23 cellular contexts compared by ENCODE assay signal in the genomic region with DNA sequence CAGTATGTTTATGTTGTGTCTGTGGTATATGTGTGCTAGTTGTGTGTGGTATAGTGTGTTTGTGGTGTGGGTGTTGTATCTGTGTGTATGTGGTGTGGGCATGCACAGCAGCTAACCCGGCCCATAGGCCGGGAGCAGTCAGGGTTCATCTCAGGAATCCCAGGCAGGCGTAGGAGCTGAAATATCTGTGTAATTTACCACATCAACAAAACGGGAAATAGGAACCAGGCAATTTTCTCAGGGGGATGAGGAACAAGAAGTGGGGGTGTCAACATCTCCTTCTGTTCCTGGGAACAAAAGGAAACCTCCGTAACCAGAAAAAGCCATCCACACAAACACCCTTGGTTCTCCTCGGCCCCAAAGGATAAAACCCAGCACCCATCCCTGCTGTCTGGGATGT. TPM values are rescaled to one million over a fixed set of nuclear protein-coding genes. Genes with fewer than 3 reads are reported as not detected.
A peak's percentile ranks its signal among the peaks of the same experiment; 100 is the strongest.
DNase-seq lines count a peak whose midpoint lies in the region; ATAC-seq and TF ChIP-seq lines count a peak whose summit lies in the region.
"Had no signal": no experiment of that assay in that cellular context is flagged by ENCODE, and none has a peak within 500 bp of the region (broad histone marks: within the 10 kb centered on the region; RNA-seq: fewer than 3 reads in every experiment).

No MANE protein-coding gene starts in this region.

- peaks cover 21 to 35% (median 33%) of the 10 kb centered on the region in 10 experiments for H3K4me1 ChIP-seq in BLaER1 treated with 17β-estradiol and CSF1 and Interleukin-3, amounts not matched to agents 10 nM and 100 nM
- H3K4me1 ChIP-seq in IMR-90 (ENCODE audit: control insufficient read depth, insufficient read depth, low read length) (peaks cover 13% of the 10 kb centered on the region), trophoblast cell (ENCODE audit: control insufficient read depth in 1 of 2, insufficient read depth in 2 of 2, low read length in 2 of 2) (peaks cover 38 to 40% of the 10 kb centered on the region in 2 experiments)

- H3K36me3 ChIP-seq in BLaER1 treated with 17β-estradiol and CSF1 and Interleukin-3, amounts not matched to agents 10 nM and 100 nM, result no peaks in the 10 kb centered on the region
- H3K36me3 ChIP-seq in IMR-90 (ENCODE audit: control insufficient read depth, insufficient read depth, low read length) (no peaks in the 10 kb centered on the region), trophoblast cell (ENCODE audit: control insufficient read depth in 1 of 2, insufficient read depth in 2 of 2, low read length in 2 of 2) (peaks cover 0 to 2% of the 10 kb centered on the region in 2 experiments)

- H4K5ac ChIP-seq in IMR-90 (ENCODE audit: low read depth, low read length), result no peak overlapping the region

- peaks cover 20% of the 10 kb centered on the region for H3K9me1 ChIP-seq in IMR-90 (ENCODE audit: insufficient read depth, low read length)

- no peaks in the 10 kb centered on the region for H3K27me3 ChIP-seq in BLaER1 treated with 17β-estradiol and CSF1 and Interleukin-3, amounts not matched to agents 10 nM and 100 nM
- peaks cover 17% of the 10 kb centered on the region for H3K27me3 ChIP-seq in IMR-90 (ENCODE audit: control insufficient read depth, insufficient read depth, low read length)
- no peaks in the 10 kb centered on the region for H3K27me3 ChIP-seq in trophoblast cell (ENCODE audit: insufficient read depth, low read length)

- in situ Hi-C loops in IMR-90 (cut with MboI; ENCODE audit: low sequenced_read_pairs), result loop anchor here (25.0 kb wide), 1 partner anchor 871 kb away; no protein-coding TSS in a partner anchor

- H2BK5ac ChIP-seq in IMR-90 (ENCODE audit: low read depth, low read length, poor library complexity, severe bottlenecking), result peak overlapping the region; percentile 56
- no peak overlapping the region for H2BK5ac ChIP-seq in trophoblast cell (ENCODE audit: low read depth, low read length, poor library complexity)

- no peak overlapping the region for H2BK120ac ChIP-seq in IMR-90 (ENCODE audit: low read depth, low read length)
- H2BK120ac ChIP-seq in trophoblast cell (ENCODE audit: insufficient read depth, low read length, poor library complexity), result no peak overlapping the region

- no peak for ATAC-seq in IMR-90 (ENCODE audit: low read depth)
- no peak for ATAC-seq in GM18861 (IDR thresholded peaks at IDR 0.05; ENCODE audit: unreplicated experiment)
- ATAC-seq: SK-N-SH treated with all-trans-retinoic acid at 6 μM for 48 hours had no signal

- H3K23ac ChIP-seq in IMR-90 (ENCODE audit: low read depth, low read length) (no peak overlapping the region), trophoblast cell (ENCODE audit: low read length) (no peak overlapping the region)

- H2AK5ac ChIP-seq in IMR-90 (ENCODE audit: low read depth, low read length) (peak overlapping the region; percentile 93; the same call in 1 of the 2 replicates), trophoblast cell (ENCODE audit: low read length) (no peak overlapping the region)

- BruUV-seq in IMR-90 (replicated peaks; lab: Mats Ljungman, UMichigan), result no TSS peak

- H2BK12ac ChIP-seq in trophoblast cell (ENCODE audit: low read length), result no peak overlapping the region

- H2BK20ac ChIP-seq in IMR-90 (ENCODE audit: low read depth, low read length), result peak overlapping the region; percentile 18

- no peak overlapping the region for H4K12ac ChIP-seq in trophoblast cell (ENCODE audit: low read depth, low read length)

- peak overlapping the region in 1 of 11 experiments; percentile 52; a peak in 1 of 22 replicates for H3K9ac ChIP-seq in BLaER1 treated with 17β-estradiol and CSF1 and Interleukin-3, amounts not matched to agents 10 nM and 100 nM
- H3K9ac ChIP-seq in IMR-90 (ENCODE audit: low read depth, low read length) (no peak overlapping the region), trophoblast cell (ENCODE audit: low read length) (no peak overlapping the region)

- H3K4ac ChIP-seq in IMR-90 (ENCODE audit: low read depth, low read length) (no peak overlapping the region; the same call in 1 of the 2 replicates), trophoblast cell (ENCODE audit: low read depth, low read length) (no peak overlapping the region)

- H2BK15ac ChIP-seq in IMR-90 (ENCODE audit: low read depth, low read length), result no peak overlapping the region

- CTCF ChIA-PET in IMR-90 (lab: Yijun Ruan, JAX), result no interaction called here
- CTCF ChIA-PET in RWPE1 (lab: Yijun Ruan, JAX), result no interaction called here

- intact Hi-C loops in IMR-90 (cut with micrococcal nuclease), result no loop called here

- H4K91ac ChIP-seq in IMR-90 (ENCODE audit: insufficient read depth, low read depth, low read length) (no peak overlapping the region), trophoblast cell (ENCODE audit: low read depth, low read length) (peak overlapping the region; percentile 63)

- H3K18ac ChIP-seq in IMR-90 (ENCODE audit: low read depth, low read length) (no peak overlapping the region), trophoblast cell (ENCODE audit: low read length) (no peak overlapping the region)

- no peaks in the 10 kb centered on the region for H3K79me1 ChIP-seq in IMR-90 (ENCODE audit: low read depth in 1 of 2, low read length in 2 of 2)
- H3K79me1 ChIP-seq in trophoblast cell (ENCODE audit: low read length), result peaks cover 38% of the 10 kb centered on the region

- 0 out of 2 replicates have a peak overlapping the region, but pooled peaks have one; percentile 13 for H3K14ac ChIP-seq in IMR-90 (replicated peaks; ENCODE audit: low read depth, low read length)
- H3K14ac ChIP-seq in trophoblast cell (ENCODE audit: low read length), result peak overlapping the region; percentile 11

- DNase-seq in IMR-90 (no peak), RWPE1 (ENCODE audit: low spot score) (no peak), trophoblast cell (no peak)
- no peak for DNase-seq in activated naive CD4-positive, alpha-beta T cell (lab: John Stamatoyannopoulos, UW)
- no peak for DNase-seq in effector CD4-positive, alpha-beta T cell
- DNase-seq: ACHN; C1 segment of cervical spinal cord; Calu3; CD8-positive, alpha-beta memory T cell; DMS153; GDM1; GOT3; Karpas-422; NCI-H1048; NCI-H1436 treated with DMSO at 0.1 percent for 48 hours; NCI-H2029 treated with DMSO at 0.1 percent for 48 hours; NCI-H2171; NCI-H524 treated with DMSO at 0.1 percent for 48 hours; T-helper 1 cell had no signal

- H3K4me3 ChIP-seq in BLaER1 treated with 17β-estradiol and CSF1 and Interleukin-3, amounts not matched to agents 10 nM and 100 nM, result no peak overlapping the region
- H3K4me3 ChIP-seq in IMR-90 (ENCODE audit: insufficient read depth, low read depth, low read length), result no peak overlapping the region
- no peak overlapping the region for H3K4me3 ChIP-seq in trophoblast cell (ENCODE audit: low read depth, low read length)

- no CpG with 5 or more reads among the region's 6 CpGs for WGBS in IMR-90 (ENCODE audit: extremely low coverage in 2 of 2, insufficient read length in 1 of 2), 2 experiments
- WGBS in trophoblast cell (ENCODE audit: extremely low coverage, insufficient coverage, insufficient read length), result no CpG with 5 or more reads among the region's 6 CpGs

- POLR2A ChIA-PET in IMR-90 (lab: Charles Lee; ENCODE audit: unreplicated experiment), result no interaction called here
- POLR2A ChIA-PET in RWPE1 (lab: Yijun Ruan, JAX; ENCODE audit: low non-redundant PET), result no interaction called here

- H3K79me2 ChIP-seq in trophoblast cell (ENCODE audit: control insufficient read depth, insufficient read depth, low read length, poor library complexity), result peaks cover 6% of the 10 kb centered on the region

- no peak overlapping the region for H2AK9ac ChIP-seq in IMR-90 (replicated peaks; ENCODE audit: low read depth, low read length, poor library complexity)

- no peak for TF ChIP-seq RAD21 in IMR-90 (IDR thresholded peaks at IDR 0.05; ENCODE audit: low read length)

- H3K27ac ChIP-seq in BLaER1 treated with 17β-estradiol and CSF1 and Interleukin-3, amounts not matched to agents 10 nM and 100 nM, result peak overlapping the region in 7 of 11 experiments; percentile 1 to 46 (median 24); a peak in 7 of 22 replicates
- H3K27ac ChIP-seq in IMR-90 (ENCODE audit: insufficient read depth, low read length), result no peak overlapping the region
- H3K27ac ChIP-seq in RWPE1, result peak overlapping the region; percentile 61
- no peak overlapping the region for H3K27ac ChIP-seq in trophoblast cell (ENCODE audit: low read depth, low read length)

- H4K8ac ChIP-seq in IMR-90 (ENCODE audit: low read depth in 2 of 2, low read length in 2 of 2), result no peak overlapping the region; a peak in 1 of 4 replicates
- no peak overlapping the region for H4K8ac ChIP-seq in trophoblast cell (ENCODE audit: low read depth, low read length)

- no peak for TF ChIP-seq CTCF in IMR-90 (conservative IDR thresholded peaks at IDR 0.05; ENCODE audit: low read depth, low read length)
- TF ChIP-seq CTCF in RWPE1 (conservative IDR thresholded peaks at IDR 0.05; ENCODE audit: low read depth), result no peak

- H3K4me2 ChIP-seq in BLaER1 treated with 17β-estradiol and CSF1 and Interleukin-3, amounts not matched to agents 10 nM and 100 nM, result peak overlapping the region; percentile 60 to 81 (median 78)
- H3K4me2 ChIP-seq in IMR-90 (ENCODE audit: low read depth, low read length) (no peak overlapping the region), trophoblast cell (ENCODE audit: low read length) (no peak overlapping the region)

- H3K56ac ChIP-seq in IMR-90 (ENCODE audit: extremely low read depth, insufficient read depth, low read length), result no peak overlapping the region

- dilution Hi-C loops in IMR-90 (cut with HindIII; ENCODE audit: low sequenced_read_pairs, unreplicated experiment), result no loop called here

- H3K9me3 ChIP-seq in BLaER1 treated with 17β-estradiol and CSF1 and Interleukin-3, amounts not matched to agents 10 nM and 100 nM (replicated peaks in 1 of 11), result no peaks in the 10 kb centered on the region
- H3K9me3 ChIP-seq in IMR-90 (ENCODE audit: control insufficient read depth, insufficient read depth, low read length), result no peaks in the 10 kb centered on the region
- peaks cover 2% of the 10 kb centered on the region for H3K9me3 ChIP-seq in trophoblast cell (ENCODE audit: insufficient read depth, low read depth, low read length)

- TF ChIP-seq POLR2A in IMR-90 (IDR thresholded peaks at IDR 0.05; ENCODE audit: low read depth, low read length), result no peak

- H2AFZ ChIP-seq in IMR-90 (replicated peaks; ENCODE audit: low read length, poor library complexity) (peak overlapping the region; percentile 21), trophoblast cell (ENCODE audit: insufficient read depth, low read length, poor library complexity) (no peak overlapping the region)

- H4K20me1 ChIP-seq in BLaER1 treated with 17β-estradiol and CSF1 and Interleukin-3, amounts not matched to agents 10 nM and 100 nM, result peaks cover 0 to 5% (median 0%) of the 10 kb centered on the region in 11 experiments; a peak in 1 of 22 replicates
- no peaks in the 10 kb centered on the region; the same call in 1 of the 2 replicates for H4K20me1 ChIP-seq in IMR-90 (ENCODE audit: insufficient read depth, low read length)

TF ChIP-seq in IMR-90, 13 proteins besides CTCF, POLR2A, EP300 and RAD21 (continues in another document):
- no peak for TF ChIP-seq BHLHE40 (IDR thresholded peaks at IDR 0.05; ENCODE audit: low read depth, low read length)

RNA-seq across cellular contexts. Expression of gene ZNF488, which starts 24.5 kb away (rescaled TPM):
- total RNA-seq in IMR-90 (2012; rRNA removed), result under 0.01 TPM in 2 replicates
- 0.14 TPM in 2 replicates for polyA plus RNA-seq in IMR-90 (2012; rRNA removed)
- polyA plus RNA-seq in IMR-90 (2012; cell fraction: cytosol; rRNA removed), result 0.11 and 0.22 TPM in 2 replicates
- 0.07 and 0.10 TPM in 2 replicates for polyA plus RNA-seq in IMR-90 (2012; cell fraction: nucleus; rRNA removed; ENCODE audit: low replicate concordance)
- 34.5 and 39.7 TPM in 2 replicates for polyA plus RNA-seq in trophoblast cell (2013)
- polyA plus RNA-seq: CD8-positive, alpha-beta memory T cell; IgD-negative memory B cell had no signal

Comparison
In these comparisons a context has a peak if more than half of its experiments do, and no peak if none do; other contexts are left out.
1. H3K27ac ChIP-seq: peak in BLaER1 treated with 17β-estradiol and CSF1 and Interleukin-3, amounts not matched to agents 10 nM and 100 nM (7 of 11) and RWPE1 (single experiment); none in IMR-90 (single experiment) and trophoblast cell (single experiment).
2. H3K4me2 ChIP-seq: peak in BLaER1 treated with 17β-estradiol and CSF1 and Interleukin-3, amounts not matched to agents 10 nM and 100 nM (11 of 11); none in IMR-90 (single experiment) and trophoblast cell (single experiment).